Comparison of ENCODE assay signal across 21 cellular contexts in genomic region chr22:30870451-30871345, GRCh38.
DNase-seq lines count a peak whose midpoint lies in the region; ATAC-seq, FAIRE-seq and TF ChIP-seq lines count a peak whose summit lies in the region.
"Had no signal": no experiment of that assay in that cellular context is flagged by ENCODE, and none has a peak within 500 bp of the region (broad histone marks: within the 10 kb centered on the region; RNA-seq: fewer than 3 reads in every experiment).

No MANE protein-coding gene starts in this region.

- H3K27ac ChIP-seq in RWPE2 (ENCODE audit: poor library complexity, severe bottlenecking) (no peak overlapping the region), left lung (no peak overlapping the region), spleen (no peak overlapping the region)
- H3K27ac ChIP-seq: breast epithelium, uterus had no signal

- intact Hi-C loops in left lung (cut with DNase I) (no loop called here), spleen (cut with DNase I; ENCODE audit: low total_unique reads) (no loop called here)

- DNase-seq in GM12892 (ENCODE audit: insufficient read length) = peak; percentile 9
- DNase-seq in RWPE2 (ENCODE audit: low spot score) = peak; percentile 41
- DNase-seq in left lung = peak; percentile 15 to 60
- peak; percentile 70 for DNase-seq in spleen
- no peak for DNase-seq in NCI-H446 (lab: John Stamatoyannopoulos, UW)
- DNase-seq in hypothalamus (lab: John Stamatoyannopoulos, UW) = no peak
- no peak for DNase-seq in NCI-H2171 treated with DMSO at 0.1 percent for 48 hours (lab: John Stamatoyannopoulos, UW)
- DNase-seq: activated B cell treated with CpG ODN at 0.5 μM for 24 hours; activated CD4-positive, alpha-beta T cell treated with anti-CD3 and anti-CD28 coated beads, Interleukin-2, amount 50 U/mL, for 48 hours; activated gamma-delta T cell treated with Interleukin-2 at 50 U/mL for 16 hours; CD4-positive, alpha-beta T cell; GF-D8; mammary epithelial cell; NCI-H1694 treated with DMSO at 0.1 percent for 48 hours; NCI-H748 treated with DMSO at 0.1 percent for 48 hours; nucleus accumbens; retina; stimulated activated CD8-positive, alpha-beta memory T cell treated with anti-CD3 and anti-CD28 coated beads, Interleukin-4, amount 100 ng/mL, for 48 hours; SW 1271 had no signal

- TF ChIP-seq CTCF in RWPE2 (IDR thresholded peaks at IDR 0.05; ENCODE audit: poor library complexity, severe bottlenecking) (no peak), left lung (IDR thresholded peaks at IDR 0.05) (no peak), spleen (IDR thresholded peaks at IDR 0.05 in 8 of 11, conservative IDR thresholded peaks at IDR 0.05 in 3 of 11) (no peak)

- no peak for FAIRE-seq in GM12892 (lab: Jason Lieb, UNC)

- H3K9me3 ChIP-seq in RWPE2 (ENCODE audit: severe bottlenecking) (no peaks in the 10 kb centered on the region), left lung (no peaks in the 10 kb centered on the region), spleen (no peaks in the 10 kb centered on the region)
- H3K9me3 ChIP-seq: breast epithelium, uterus had no signal

- no peak for ATAC-seq in RWPE2 (ENCODE audit: low read depth)
- no peak for ATAC-seq in left lung

- H3K4me1 ChIP-seq in RWPE2 (ENCODE audit: insufficient read depth, poor library complexity, severe bottlenecking) = no peaks in the 10 kb centered on the region
- H3K4me1 ChIP-seq in left lung = no peaks in the 10 kb centered on the region
- H3K4me1 ChIP-seq in spleen = no peaks in the 10 kb centered on the region
- H3K4me1 ChIP-seq: breast epithelium, uterus had no signal

- TF ChIP-seq POLR2A in GM12892 (IDR thresholded peaks at IDR 0.05; ENCODE audit: low read depth, low read length) (no peak), spleen (IDR thresholded peaks at IDR 0.05) (no peak)

- H3K27me3 ChIP-seq in RWPE2 (ENCODE audit: insufficient read depth, poor library complexity, severe bottlenecking) (no peaks in the 10 kb centered on the region), left lung (no peaks in the 10 kb centered on the region), spleen (replicated peaks in 1 of 7) (no peaks in the 10 kb centered on the region)
- H3K27me3 ChIP-seq: breast epithelium, uterus had no signal

- WGBS in spleen, 5 donors = 88 to 92% (median 91%) methylated on average over 27 to 36 of the region's 36 CpGs

- peaks cover 43% of the 10 kb centered on the region for H3K36me3 ChIP-seq in RWPE2 (ENCODE audit: low read depth)
- no peaks in the 10 kb centered on the region for H3K36me3 ChIP-seq in left lung
- H3K36me3 ChIP-seq in spleen = peaks cover 0 to 15% (median 0%) of the 10 kb centered on the region in 6 donors
- H3K36me3 ChIP-seq: breast epithelium, uterus had no signal

- no peak overlapping the region for H3K4me3 ChIP-seq in RWPE2 (ENCODE audit: severe bottlenecking)
- H3K4me3 ChIP-seq in left lung = no peak overlapping the region
- H3K4me3 ChIP-seq in spleen = no peak overlapping the region
- H3K4me3 ChIP-seq: breast epithelium, uterus had no signal

Comparison
In these comparisons a context has a peak if more than half of its experiments do, and no peak if none do; other contexts are left out.
1. DNase-seq: peak in GM12892 (single experiment), RWPE2 (single experiment), left lung (2 of 2) and spleen (single experiment); none in NCI-H446 (0 of 2), hypothalamus (0 of 51) and NCI-H2171 treated with DMSO at 0.1 percent for 48 hours (single experiment).